8 cellular contexts compared by ENCODE assay signal in genomic region chr6:33206864-33207568, GRCh38. TPM values are rescaled to one million over a fixed set of nuclear protein-coding genes. Genes with fewer than 3 reads are reported as not detected.
DNase-seq lines count a peak whose midpoint lies in the region; ATAC-seq and TF ChIP-seq lines count a peak whose summit lies in the region.

No MANE protein-coding gene starts in this region.

- no peak for ATAC-seq in natural killer cell treated with Interleukin-12 subunit alpha and Interleukin-12 subunit beta and Interleukin-15 and Interleukin-18, amount 100 ng/mL, for 72 hours
- ATAC-seq in GM21381 (IDR thresholded peaks at IDR 0.05; ENCODE audit: unreplicated experiment) (no peak), GM19455 (IDR thresholded peaks at IDR 0.05; ENCODE audit: unreplicated experiment) (no peak), HG03439 (IDR thresholded peaks at IDR 0.05; ENCODE audit: unreplicated experiment) (no peak), HG02763 (IDR thresholded peaks at IDR 0.05; ENCODE audit: unreplicated experiment) (no peak)

- H3K4me1 Mint-ChIP-seq in CD14-positive monocyte = peaks cover 38% of the 10 kb centered on the region
- H3K4me1 Mint-ChIP-seq in natural killer cell treated with Interleukin-12 subunit alpha and Interleukin-12 subunit beta and Interleukin-15 and Interleukin-18, amount 100 ng/mL, for 72 hours (ENCODE audit: low read depth in 2 of 2) = peaks cover 56 to 57% of the 10 kb centered on the region in 2 donors

- H3K9me3 ChIP-seq in duodenal mucosa (ENCODE audit: control insufficient read depth in 1 of 2, low read length in 2 of 2) = no peaks in the 10 kb centered on the region

- no peaks in the 10 kb centered on the region for H3K9me3 Mint-ChIP-seq in CD14-positive monocyte
- H3K9me3 Mint-ChIP-seq in natural killer cell treated with Interleukin-12 subunit alpha and Interleukin-12 subunit beta and Interleukin-15 and Interleukin-18, amount 100 ng/mL, for 72 hours = no peaks in the 10 kb centered on the region

- H3K36me3 Mint-ChIP-seq in CD14-positive monocyte = peaks cover 34 to 36% of the 10 kb centered on the region in 2 donors
- peaks cover 19% of the 10 kb centered on the region for H3K36me3 Mint-ChIP-seq in natural killer cell treated with Interleukin-12 subunit alpha and Interleukin-12 subunit beta and Interleukin-15 and Interleukin-18, amount 100 ng/mL, for 72 hours

- peak overlapping the region in 2 of 7 donors; percentile 28 to 95 for H3K27ac Mint-ChIP-seq in CD14-positive monocyte
- H3K27ac Mint-ChIP-seq in natural killer cell treated with Interleukin-12 subunit alpha and Interleukin-12 subunit beta and Interleukin-15 and Interleukin-18, amount 100 ng/mL, for 72 hours = peak overlapping the region in 1 of 2 donors; percentile 87

- TF ChIP-seq CTCF in CD14-positive monocyte (IDR thresholded peaks at IDR 0.05) (no peak), LNCaP clone FGC (IDR thresholded peaks at IDR 0.05; ENCODE audit: control insufficient read depth, extremely low read depth, insufficient read depth) (no peak)

- H3K27ac ChIP-seq in duodenal mucosa (ENCODE audit: low read depth, low read length) = no peak overlapping the region

- peaks cover 20 to 30% of the 10 kb centered on the region in 2 donors for H3K36me3 ChIP-seq in duodenal mucosa (ENCODE audit: control insufficient read depth in 1 of 2, insufficient read depth in 2 of 2, low read length in 2 of 2)

- peak overlapping the region; percentile 92 to 96 for H3K9ac ChIP-seq in duodenal mucosa (ENCODE audit: low read depth in 1 of 2, low read length in 2 of 2)

- peaks cover 2 to 14% (median 13%) of the 10 kb centered on the region in 3 donors for H3K27me3 Mint-ChIP-seq in CD14-positive monocyte (ENCODE audit: low read depth in 3 of 3)
- H3K27me3 Mint-ChIP-seq in natural killer cell treated with Interleukin-12 subunit alpha and Interleukin-12 subunit beta and Interleukin-15 and Interleukin-18, amount 100 ng/mL, for 72 hours = peaks cover 0 to 3% of the 10 kb centered on the region in 2 donors

- H3K4me3 ChIP-seq in LNCaP clone FGC (ENCODE audit: low read depth, low read length) (peak overlapping the region; percentile 78), duodenal mucosa (ENCODE audit: low read depth in 1 of 2, low read length in 2 of 2) (peak overlapping the region; percentile 77 to 88)

- DNase-seq in CD14-positive monocyte (ENCODE audit: low spot score) = no peak
- DNase-seq in LNCaP clone FGC (ENCODE audit: low read depth) = no peak
- DNase-seq in natural killer cell treated with Interleukin-12 subunit alpha and Interleukin-12 subunit beta and Interleukin-15 and Interleukin-18, amount 100 ng/mL, for 72 hours (ENCODE audit: low spot score) = no peak

- H3K4me3 Mint-ChIP-seq in CD14-positive monocyte = peak overlapping the region; percentile 92 to 96
- peak overlapping the region; percentile 89 for H3K4me3 Mint-ChIP-seq in natural killer cell treated with Interleukin-12 subunit alpha and Interleukin-12 subunit beta and Interleukin-15 and Interleukin-18, amount 100 ng/mL, for 72 hours

- no peaks in the 10 kb centered on the region for H3K27me3 ChIP-seq in duodenal mucosa (ENCODE audit: control insufficient read depth in 1 of 2, insufficient read depth in 2 of 2, low read length in 2 of 2)

- intact Hi-C loops in CD14-positive monocyte (cut with micrococcal nuclease) = loop anchor here in 1 of 2 donors (10.0 kb wide), 1 partner anchor 208 kb away; the partner anchor contains the start of genes CUTA and PHF1

- peaks cover 35 to 37% of the 10 kb centered on the region in 2 donors for H3K4me1 ChIP-seq in duodenal mucosa (ENCODE audit: control insufficient read depth in 1 of 2, insufficient read depth in 2 of 2, low read length in 2 of 2)

RNA-seq across cellular contexts. Expression of gene RING1, which starts 1.3 kb away (rescaled TPM):
- polyA plus RNA-seq in CD14-positive monocyte = 1 to 10 TPM; 4.6 to 5.7 TPM
- total RNA-seq in natural killer cell treated with Interleukin-12 subunit alpha and Interleukin-12 subunit beta and Interleukin-15 and Interleukin-18, amount 100 ng/mL, for 72 hours = 10 to 100 TPM; 31.1 to 35.5 TPM

RNA-seq across cellular contexts. Expression of gene HSD17B8, which starts 2.6 kb away (rescaled TPM):
- 10 to 100 TPM in 1 of 2 donors, 1 to 10 TPM in 1; 4.7 to 10.6 TPM for polyA plus RNA-seq in CD14-positive monocyte
- 1 to 10 TPM; 3.3 to 6.2 TPM for total RNA-seq in natural killer cell treated with Interleukin-12 subunit alpha and Interleukin-12 subunit beta and Interleukin-15 and Interleukin-18, amount 100 ng/mL, for 72 hours

RNA-seq across cellular contexts. Expression of gene SLC39A7, which starts 6.3 kb away (rescaled TPM):
- 10 to 100 TPM; 14.5 to 17.7 TPM for polyA plus RNA-seq in CD14-positive monocyte
- 100 to 1,000 TPM in 1 of 2 donors, 10 to 100 TPM in 1; 91.5 to 102 TPM for total RNA-seq in natural killer cell treated with Interleukin-12 subunit alpha and Interleukin-12 subunit beta and Interleukin-15 and Interleukin-18, amount 100 ng/mL, for 72 hours

RNA-seq across cellular contexts. Expression of gene RXRB, which starts 6.6 kb away (rescaled TPM):
- 1 to 10 TPM; 4.5 to 5.1 TPM for polyA plus RNA-seq in CD14-positive monocyte
- total RNA-seq in natural killer cell treated with Interleukin-12 subunit alpha and Interleukin-12 subunit beta and Interleukin-15 and Interleukin-18, amount 100 ng/mL, for 72 hours = 10 to 100 TPM; 43.9 to 50.4 TPM

RNA-seq across cellular contexts. Expression of gene COL11A2, which starts 14.7 kb away (rescaled TPM):
- polyA plus RNA-seq in CD14-positive monocyte = not detected
- 1 to 10 TPM; 1.1 to 1.3 TPM for total RNA-seq in natural killer cell treated with Interleukin-12 subunit alpha and Interleukin-12 subunit beta and Interleukin-15 and Interleukin-18, amount 100 ng/mL, for 72 hours
